In genomic region chr3:149967067-149967685, GRCh38 we compare ENCODE assay signal across 8 cellular contexts. TPM values are rescaled to one million over a fixed set of nuclear protein-coding genes. Genes with fewer than 3 reads are reported as not detected.
A peak's percentile ranks its signal among the peaks of the same experiment; 100 is the strongest.
DNase-seq lines count a peak whose midpoint lies in the region; ATAC-seq, FAIRE-seq and TF ChIP-seq lines count a peak whose summit lies in the region.

No MANE protein-coding gene starts in this region.

- DNase-seq in right atrium auricular region (ENCODE audit: low spot score): no peak
- DNase-seq in left cardiac atrium: no peak
- peak; percentile 76 for DNase-seq in NCI-H2107 treated with DMSO at 0.1 percent for 48 hours (lab: John Stamatoyannopoulos, UW; ENCODE audit: unreplicated experiment)
- DNase-seq in K562 (ENCODE audit: extremely low read depth in 1 of 4, low spot score in 3 of 4): peak; percentile 19 to 44 (median 26)
- peak; percentile 73 for DNase-seq in left kidney (ENCODE audit: low read depth, low spot score)
- no peak for DNase-seq in activated CD4-positive, alpha-beta T cell treated with anti-CD3 and anti-CD28 coated beads, Interleukin-2, amount 50 U/mL, for 4 hours

- H3K27me3 ChIP-seq in right atrium auricular region (no peaks in the 10 kb centered on the region), K562 (ENCODE audit: control insufficient read depth in 2 of 2, insufficient read depth in 2 of 2, low read length in 2 of 2) (peaks cover 6 to 12% of the 10 kb centered on the region in 2 experiments; a peak in 3 of 5 replicates)

- peak; percentile 67 to 79 for TF ChIP-seq RAD21 in K562 (CRISPR knock-in tag; conservative IDR thresholded peaks at IDR 0.05 in 1 of 2, IDR thresholded peaks at IDR 0.05 in 1 of 2)

- POLR2A ChIA-PET in K562 (lab: Yijun Ruan, JAX): no interaction called here

- 3% methylated on average over 9 of the region's 9 CpGs for WGBS in K562 (ENCODE audit: insufficient coverage, low coverage, missing lambda C conversion rate)

- H3K4me3 ChIP-seq in right atrium auricular region (no peak overlapping the region), K562 (no peak overlapping the region)

- intact Hi-C loops in left cardiac atrium (cut with DNase I) (loop anchor here (1.0 to 10.0 kb wide), 5 partner anchors 200 to 528 kb away; no protein-coding TSS in a partner anchor), K562 (cut with micrococcal nuclease) (loop anchor here (1.0 to 2.0 kb wide), 3 partner anchors 217 to 528 kb away; no protein-coding TSS in a partner anchor)

- no peak overlapping the region for H3K9ac ChIP-seq in K562 (ENCODE audit: insufficient read depth in 1 of 2, low read depth in 2 of 2, low read length in 2 of 2)

- FAIRE-seq in K562 (lab: Jason Lieb, UNC): peak; percentile 85

- CTCF ChIA-PET in K562 (lab: Yijun Ruan, JAX; ENCODE audit: low intra/inter-chr PET ratio): interaction anchor here (1.2 to 2.1 kb wide), 5 partner anchors 216 to 529 kb away, joined by 4 to 20 read pairs (median 8); no protein-coding TSS in a partner anchor

- no peak overlapping the region for H3K4me2 ChIP-seq in K562 (ENCODE audit: insufficient read depth, low read length)

- TF ChIP-seq EP300 in K562 (IDR thresholded peaks at IDR 0.05; ENCODE audit: low read length): no peak

- no peak for TF ChIP-seq POLR2A in K562 (conservative IDR thresholded peaks at IDR 0.05)

- in situ Hi-C loops in K562 (cut with MboI): loop anchor here (25.0 kb wide), 1 partner anchor 545 kb away; no protein-coding TSS in a partner anchor

- BruUV-seq in K562 (replicated peaks; lab: Mats Ljungman, UMichigan): no TSS peak

- H3K36me3 ChIP-seq in right atrium auricular region (no peaks in the 10 kb centered on the region), K562 (ENCODE audit: control insufficient read depth, insufficient read depth, low read length) (no peaks in the 10 kb centered on the region)

- TF ChIP-seq CTCF in right atrium auricular region (IDR thresholded peaks at IDR 0.05): peak; percentile 39 to 78
- peak in 1 of 3 experiments; percentile 74; a peak in 3 of 6 replicates for TF ChIP-seq CTCF in K562 (IDR thresholded peaks at IDR 0.05 in 2 of 3, conservative IDR thresholded peaks at IDR 0.05 in 1 of 3; ENCODE audit: insufficient read depth in 2 of 3, low read depth in 1 of 3, low read length in 3 of 3)

- no peaks in the 10 kb centered on the region for H4K20me1 ChIP-seq in K562 (replicated peaks; ENCODE audit: control insufficient read depth, insufficient read depth, low read length)

- H3K27ac ChIP-seq in right atrium auricular region (peak overlapping the region; percentile 34 to 93), K562 (ENCODE audit: extremely low read depth, low read depth, low read length) (no peak overlapping the region)

- H3K79me2 ChIP-seq in K562 (ENCODE audit: control insufficient read depth, insufficient read depth, low read length): no peaks in the 10 kb centered on the region

- no peaks in the 10 kb centered on the region for H3K9me3 ChIP-seq in right atrium auricular region
- H3K9me3 ChIP-seq in K562 (replicated peaks; ENCODE audit: control insufficient read depth, insufficient read depth, low read depth, low read length): no peaks in the 10 kb centered on the region

- H3K4me1 ChIP-seq in right atrium auricular region (peaks cover 0 to 43% of the 10 kb centered on the region in 2 donors), K562 (replicated peaks in 1 of 2; ENCODE audit: control insufficient read depth in 2 of 2, insufficient read depth in 2 of 2, low read length in 2 of 2) (peaks cover 0 to 18% of the 10 kb centered on the region in 2 experiments; a peak in 3 of 5 replicates)

- no peaks in the 10 kb centered on the region for H3K9me1 ChIP-seq in K562 (ENCODE audit: control insufficient read depth, insufficient read depth, low read length)

- ATAC-seq in left cardiac atrium (no peak), K562 (peak; percentile 55), HG02840 (IDR thresholded peaks at IDR 0.05; ENCODE audit: low FRiP score, unreplicated experiment) (no peak), GM19395 (IDR thresholded peaks at IDR 0.05; ENCODE audit: unreplicated experiment) (no peak)

- no peak overlapping the region for H2AFZ ChIP-seq in K562 (ENCODE audit: low read depth, low read length)

TF ChIP-seq in K562, 482 proteins besides CTCF, POLR2A, EP300 and RAD21 (continues in another document):
- peak; percentile 87 for TF ChIP-seq CEBPB (tag; IDR thresholded peaks at IDR 0.05)
- peak; percentile 84 for TF ChIP-seq ATF3 (IDR thresholded peaks at IDR 0.05)
- TF ChIP-seq ATF3 (CRISPR knock-in tag; conservative IDR thresholded peaks at IDR 0.05): no peak
- no peak for TF ChIP-seq ZNF212 (CRISPR knock-in tag; IDR thresholded peaks at IDR 0.05)
- 0 out of 2 replicates have a peak, but pooled peaks have one; percentile 17 for TF ChIP-seq SMC3 (conservative IDR thresholded peaks at IDR 0.05; ENCODE audit: insufficient read depth, low read depth, low read length)
- TF ChIP-seq XRCC3 (IDR thresholded peaks at IDR 0.05): no peak
- TF ChIP-seq DEAF1 (CRISPR knock-in tag; IDR thresholded peaks at IDR 0.05): peak; percentile 67
- TF ChIP-seq CTCFL (IDR thresholded peaks at IDR 0.05; ENCODE audit: borderline replicate concordance, insufficient read depth, low read depth, low read length, poor library complexity, severe bottlenecking): no peak
- TF ChIP-seq ARID3A (IDR thresholded peaks at IDR 0.05; ENCODE audit: borderline replicate concordance, low read depth, low read length): 0 out of 2 replicates have a peak, but pooled peaks have one; percentile 15

RNA-seq across cellular contexts. Expression of gene PFN2, which starts 3.5 kb away (rescaled TPM):
- total RNA-seq in right atrium auricular region (10 to 100 TPM; 28.1 to 29.3 TPM), left cardiac atrium (10 to 100 TPM; 45.7 to 49.2 TPM), K562 (2014; rRNA removed) (0.32 and 0.53 TPM in 2 replicates), K562 (2014; rRNA removed; fragmentation: Illumina TruSeq; extraction: Trizol) (0.25 and 0.35 TPM in 2 replicates), K562 (2015; rRNA removed; fragmentation: Illumina TruSeq; extraction: Trizol) (0.19 and 0.29 TPM in 2 replicates), K562 (2021) (0.49 and 0.86 TPM in 2 replicates)
- 0.21 and 0.39 TPM in 2 replicates for total RNA-seq in K562 (2011; cell fraction: chromatin; rRNA removed; ENCODE audit: low replicate concordance)
- total RNA-seq in K562 (2011; cell fraction: nucleolus; rRNA removed): not detected in 2 replicates
- total RNA-seq in K562 (2011; cell fraction: nucleoplasm; rRNA removed): 0.81 TPM in 1 of 2 replicates, not detected in the other
- polyA plus RNA-seq in K562 (2011; rRNA removed) (0.22 and 0.35 TPM in 2 replicates), K562 (2014; fragmentation: Illumina TruSeq; extraction: Trizol) (0.14 and 0.43 TPM in 2 replicates), K562 (2014; fragmentation: Nextera tagmentation; extraction: Ambion mirVana) (under 1 TPM; 0.14 to 0.45 TPM), K562 (2014; rRNA removed) (0.37 TPM in 1 of 2 replicates, not detected in the other)
- 0.12 and 0.19 TPM in 2 replicates for polyA plus RNA-seq in K562 (2011; cell fraction: cytosol; rRNA removed)
- polyA plus RNA-seq in K562 (2011; cell fraction: nucleus; rRNA removed): 0.37 and 0.54 TPM in 2 replicates
- 0.29 and 0.33 TPM in 2 replicates for polyA plus RNA-seq in K562 (2012)
- polyA minus RNA-seq in K562 (2011; rRNA and poly(A)+ RNA removed): 0.39 and 0.81 TPM in 2 replicates
- polyA minus RNA-seq in K562 (2011; cell fraction: cytosol; rRNA and poly(A)+ RNA removed): not detected in 2 replicates
- polyA minus RNA-seq in K562 (2011; cell fraction: nucleus; rRNA and poly(A)+ RNA removed): 0.27 and 0.78 TPM in 2 replicates

Comparison
In these comparisons a context has a peak if more than half of its experiments do, and no peak if none do; other contexts are left out.
1. DNase-seq: peak in NCI-H2107 treated with DMSO at 0.1 percent for 48 hours (single experiment), K562 (4 of 4) and left kidney (single experiment); none in right atrium auricular region (single experiment), left cardiac atrium (single experiment) and activated CD4-positive, alpha-beta T cell treated with anti-CD3 and anti-CD28 coated beads, Interleukin-2, amount 50 U/mL, for 4 hours (0 of 2).
2. RNA of gene PFN2, which starts 3.5 kb away (total RNA-seq): 45.7 to 49.2 TPM in left cardiac atrium and 28.1 to 29.3 TPM in right atrium auricular region; 0.19 to 0.86 TPM in K562; every median in the first group is over 10 times any median in the second.